19 cellular contexts compared by ENCODE assay signal in genomic region chr7:18534481-18534880, GRCh38.
"Had no signal": no experiment of that assay in that cellular context is flagged by ENCODE, and none has a peak within 500 bp of the region (broad histone marks: within the 10 kb centered on the region; RNA-seq: fewer than 3 reads in every experiment).

No MANE protein-coding gene starts in this region.

- H3K4me3 ChIP-seq: dorsolateral prefrontal cortex, hepatocyte, left lung, mucosa of descending colon, right atrium auricular region, skin epidermis had no signal

- H3K4me3 Mint-ChIP-seq: activated naive CD8-positive, alpha-beta T cell treated with anti-CD3 and anti-CD28 coated beads, Interleukin-2, amount 10 ng/mL, durations not matched to agents 7 days and 5 days; activated T-helper 1 cell treated with anti-CD3 and anti-CD28 coated beads, Interleukin-12 subunit alpha, Interleukin-12 subunit beta, Interleukin-2, Interleukin-4 antibody, amounts not matched to agents 30 ng/mL and 10 ng/mL and 1 ng/mL, durations not matched to agents 14 hours and 24 hours and 36 hours; endodermal cell; natural killer cell treated with Interleukin-12 subunit alpha and Interleukin-12 subunit beta and Interleukin-15 and Interleukin-18, amount 100 ng/mL, for 72 hours; stimulated activated naive CD8-positive, alpha-beta T cell treated with anti-CD3 and anti-CD28 coated beads, Interleukin-15, amount 100 ng/mL, for 72 hours; type B pancreatic cell had no signal

- H3K9me3 Mint-ChIP-seq: activated naive CD8-positive, alpha-beta T cell treated with anti-CD3 and anti-CD28 coated beads, Interleukin-2, amount 10 ng/mL, durations not matched to agents 7 days and 5 days; endodermal cell; natural killer cell treated with Interleukin-12 subunit alpha and Interleukin-12 subunit beta and Interleukin-15 and Interleukin-18, amount 100 ng/mL, for 72 hours; stimulated activated naive CD8-positive, alpha-beta T cell treated with anti-CD3 and anti-CD28 coated beads, Interleukin-15, amount 100 ng/mL, for 72 hours; type B pancreatic cell had no signal

- H3K4me1 Mint-ChIP-seq: activated naive CD8-positive, alpha-beta T cell treated with anti-CD3 and anti-CD28 coated beads, Interleukin-2, amount 10 ng/mL, durations not matched to agents 7 days and 5 days had no signal

- H3K4me1 ChIP-seq: left lung had no signal

- H3K27ac ChIP-seq: dorsolateral prefrontal cortex, hepatocyte, left lung, right atrium auricular region, skin epidermis had no signal

- H3K9me3 ChIP-seq: left lung, mucosa of descending colon, right atrium auricular region had no signal

- ATAC-seq: left lung; mucosa of descending colon; natural killer cell treated with Interleukin-12 subunit alpha and Interleukin-12 subunit beta and Interleukin-15 and Interleukin-18, amount 100 ng/mL, for 72 hours; stimulated activated naive CD8-positive, alpha-beta T cell treated with anti-CD3 and anti-CD28 coated beads, Interleukin-15, amount 100 ng/mL, for 72 hours had no signal

- H3K36me3 Mint-ChIP-seq: activated naive CD8-positive, alpha-beta T cell treated with anti-CD3 and anti-CD28 coated beads, Interleukin-2, amount 10 ng/mL, durations not matched to agents 7 days and 5 days; natural killer cell treated with Interleukin-12 subunit alpha and Interleukin-12 subunit beta and Interleukin-15 and Interleukin-18, amount 100 ng/mL, for 72 hours; type B pancreatic cell had no signal

- H3K36me3 ChIP-seq: left lung, right atrium auricular region had no signal

- H3K27me3 ChIP-seq: dorsolateral prefrontal cortex, hepatocyte, left lung, right atrium auricular region had no signal

- DNase-seq: activated CD4-positive, CD25-positive, alpha-beta regulatory T cell treated with anti-CD3 and anti-CD28 coated beads, Interleukin-2, amount 50 U/mL, for 72 hours; activated naive CD4-positive, alpha-beta T cell; activated naive CD8-positive, alpha-beta T cell treated with anti-CD3 and anti-CD28 coated beads, Interleukin-2, amount 10 ng/mL, durations not matched to agents 7 days and 5 days; anterior cingulate cortex; dorsolateral prefrontal cortex; endodermal cell; islet precursor cell; left lung; mucosa of descending colon; occipital lobe; stimulated activated CD4-positive, alpha-beta T cell treated with anti-CD3 and anti-CD28 coated beads, Interleukin-4, amount 100 ng/mL, for 24 hours; stimulated activated CD8-positive, alpha-beta memory T cell treated with anti-CD3 and anti-CD28 coated beads, Interleukin-4, amount 100 ng/mL, for 48 hours; stimulated activated naive CD8-positive, alpha-beta T cell treated with anti-CD3 and anti-CD28 coated beads, Interleukin-15, amount 100 ng/mL, for 72 hours had no signal

- H3K27ac Mint-ChIP-seq: activated naive CD8-positive, alpha-beta T cell treated with anti-CD3 and anti-CD28 coated beads, Interleukin-2, amount 10 ng/mL, durations not matched to agents 7 days and 5 days; activated T-helper 1 cell treated with anti-CD3 and anti-CD28 coated beads, Interleukin-12 subunit alpha, Interleukin-12 subunit beta, Interleukin-2, Interleukin-4 antibody, amounts not matched to agents 30 ng/mL and 10 ng/mL and 1 ng/mL, durations not matched to agents 14 hours and 24 hours and 36 hours; endodermal cell; natural killer cell treated with Interleukin-12 subunit alpha and Interleukin-12 subunit beta and Interleukin-15 and Interleukin-18, amount 100 ng/mL, for 72 hours; stimulated activated naive CD8-positive, alpha-beta T cell treated with anti-CD3 and anti-CD28 coated beads, Interleukin-15, amount 100 ng/mL, for 72 hours; type B pancreatic cell had no signal

- H3K27me3 Mint-ChIP-seq: activated naive CD8-positive, alpha-beta T cell treated with anti-CD3 and anti-CD28 coated beads, Interleukin-2, amount 10 ng/mL, durations not matched to agents 7 days and 5 days; natural killer cell treated with Interleukin-12 subunit alpha and Interleukin-12 subunit beta and Interleukin-15 and Interleukin-18, amount 100 ng/mL, for 72 hours; stimulated activated naive CD8-positive, alpha-beta T cell treated with anti-CD3 and anti-CD28 coated beads, Interleukin-15, amount 100 ng/mL, for 72 hours; type B pancreatic cell had no signal
